Comparison of ENCODE assay signal across 1 cellular context in genomic region chr14:37903561-37904191, GRCh38.
TF ChIP-seq lines count a peak whose summit lies in the region.

No MANE protein-coding gene starts in this region.

TF ChIP-seq in HepG2, 621 proteins besides CTCF, POLR2A, EP300 and RAD21 (continued from another document and continues in another):
- TF ChIP-seq IKZF5 (CRISPR knock-in tag; IDR thresholded peaks at IDR 0.05) (no peak), CBX2 (IDR thresholded peaks at IDR 0.05; ENCODE audit: low read depth, low read length) (0 out of 2 replicates have a peak, but pooled peaks have one; percentile 58), CBX2 (CRISPR knock-in tag; IDR thresholded peaks at IDR 0.05; ENCODE audit: low read depth) (no peak), ZNF552 (CRISPR knock-in tag; IDR thresholded peaks at IDR 0.05; ENCODE audit: borderline replicate concordance) (no peak), SNAI1 (CRISPR knock-in tag; IDR thresholded peaks at IDR 0.05; ENCODE audit: borderline replicate concordance) (no peak), ZNF547 (CRISPR knock-in tag; IDR thresholded peaks at IDR 0.05) (no peak), BATF2 (CRISPR knock-in tag; IDR thresholded peaks at IDR 0.05) (no peak), ZNF30 (CRISPR knock-in tag; IDR thresholded peaks at IDR 0.05) (0 out of 2 replicates have a peak, but pooled peaks have one; percentile 41), NCOA5 (CRISPR knock-in tag; IDR thresholded peaks at IDR 0.05) (no peak), CSRNP2 (CRISPR knock-in tag; conservative IDR thresholded peaks at IDR 0.05; ENCODE audit: low read depth) (no peak), ZBTB42 (CRISPR knock-in tag; IDR thresholded peaks at IDR 0.05) (no peak), ATF1 (CRISPR knock-in tag; IDR thresholded peaks at IDR 0.05) (no peak), TBX3 (IDR thresholded peaks at IDR 0.05; ENCODE audit: borderline replicate concordance) (no peak), PPARG (CRISPR knock-in tag; conservative IDR thresholded peaks at IDR 0.05) (peak; percentile 28; the same call in 1 of the 2 replicates), LCORL (IDR thresholded peaks at IDR 0.05) (no peak), LCORL (CRISPR knock-in tag; IDR thresholded peaks at IDR 0.05) (no peak), ZNF713 (CRISPR knock-in tag; IDR thresholded peaks at IDR 0.05) (no peak), ZNF556 (CRISPR knock-in tag; IDR thresholded peaks at IDR 0.05; ENCODE audit: borderline replicate concordance) (no peak), STAG1 (CRISPR knock-in tag; IDR thresholded peaks at IDR 0.05) (peak; percentile 87), AGO1 (IDR thresholded peaks at IDR 0.05; ENCODE audit: low read depth, low read length, poor library complexity, severe bottlenecking) (no peak), DMAP1 (CRISPR knock-in tag; IDR thresholded peaks at IDR 0.05) (0 out of 2 replicates have a peak, but pooled peaks have one; percentile 31), ZMYM4 (CRISPR knock-in tag; IDR thresholded peaks at IDR 0.05) (0 out of 2 replicates have a peak, but pooled peaks have one; percentile 22), ZNF543 (CRISPR knock-in tag; IDR thresholded peaks at IDR 0.05) (no peak), REXO4 (CRISPR knock-in tag; IDR thresholded peaks at IDR 0.05; ENCODE audit: borderline replicate concordance) (no peak), ZFP36L1 (CRISPR knock-in tag; IDR thresholded peaks at IDR 0.05) (no peak), ZNF460 (CRISPR knock-in tag; IDR thresholded peaks at IDR 0.05; ENCODE audit: borderline replicate concordance) (no peak), HNF4A (CRISPR knock-in tag; IDR thresholded peaks at IDR 0.05) (no peak), MLXIP (CRISPR knock-in tag; IDR thresholded peaks at IDR 0.05; ENCODE audit: borderline replicate concordance) (no peak), GLI4 (CRISPR knock-in tag; IDR thresholded peaks at IDR 0.05; ENCODE audit: borderline replicate concordance) (no peak), SMYD3 (CRISPR knock-in tag; IDR thresholded peaks at IDR 0.05) (no peak), ATF3 (CRISPR knock-in tag; IDR thresholded peaks at IDR 0.05) (no peak), KDM5A (IDR thresholded peaks at IDR 0.05; ENCODE audit: borderline replicate concordance, low read length) (0 out of 2 replicates have a peak, but pooled peaks have one; percentile 40), TBL1XR1 (IDR thresholded peaks at IDR 0.05; ENCODE audit: borderline replicate concordance, low read length, partially characterized antibody) (no peak), TBP (CRISPR knock-in tag; IDR thresholded peaks at IDR 0.05) (no peak), ARNT2 (CRISPR knock-in tag; IDR thresholded peaks at IDR 0.05; ENCODE audit: low read depth) (no peak), TEAD2 (CRISPR knock-in tag; IDR thresholded peaks at IDR 0.05) (no peak), MIXL1 (CRISPR knock-in tag; IDR thresholded peaks at IDR 0.05) (peak; percentile 68; the same call in 1 of the 2 replicates)
- TF ChIP-seq, protein P1, sequence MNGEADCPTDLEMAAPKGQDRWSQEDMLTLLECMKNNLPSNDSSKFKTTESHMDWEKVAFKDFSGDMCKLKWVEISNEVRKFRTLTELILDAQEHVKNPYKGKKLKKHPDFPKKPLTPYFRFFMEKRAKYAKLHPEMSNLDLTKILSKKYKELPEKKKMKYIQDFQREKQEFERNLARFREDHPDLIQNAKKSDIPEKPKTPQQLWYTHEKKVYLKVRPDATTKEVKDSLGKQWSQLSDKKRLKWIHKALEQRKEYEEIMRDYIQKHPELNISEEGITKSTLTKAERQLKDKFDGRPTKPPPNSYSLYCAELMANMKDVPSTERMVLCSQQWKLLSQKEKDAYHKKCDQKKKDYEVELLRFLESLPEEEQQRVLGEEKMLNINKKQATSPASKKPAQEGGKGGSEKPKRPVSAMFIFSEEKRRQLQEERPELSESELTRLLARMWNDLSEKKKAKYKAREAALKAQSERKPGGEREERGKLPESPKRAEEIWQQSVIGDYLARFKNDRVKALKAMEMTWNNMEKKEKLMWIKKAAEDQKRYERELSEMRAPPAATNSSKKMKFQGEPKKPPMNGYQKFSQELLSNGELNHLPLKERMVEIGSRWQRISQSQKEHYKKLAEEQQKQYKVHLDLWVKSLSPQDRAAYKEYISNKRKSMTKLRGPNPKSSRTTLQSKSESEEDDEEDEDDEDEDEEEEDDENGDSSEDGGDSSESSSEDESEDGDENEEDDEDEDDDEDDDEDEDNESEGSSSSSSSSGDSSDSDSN (CRISPR knock-in tag; IDR thresholded peaks at IDR 0.05) = no peak
- TF ChIP-seq, protein P2, sequence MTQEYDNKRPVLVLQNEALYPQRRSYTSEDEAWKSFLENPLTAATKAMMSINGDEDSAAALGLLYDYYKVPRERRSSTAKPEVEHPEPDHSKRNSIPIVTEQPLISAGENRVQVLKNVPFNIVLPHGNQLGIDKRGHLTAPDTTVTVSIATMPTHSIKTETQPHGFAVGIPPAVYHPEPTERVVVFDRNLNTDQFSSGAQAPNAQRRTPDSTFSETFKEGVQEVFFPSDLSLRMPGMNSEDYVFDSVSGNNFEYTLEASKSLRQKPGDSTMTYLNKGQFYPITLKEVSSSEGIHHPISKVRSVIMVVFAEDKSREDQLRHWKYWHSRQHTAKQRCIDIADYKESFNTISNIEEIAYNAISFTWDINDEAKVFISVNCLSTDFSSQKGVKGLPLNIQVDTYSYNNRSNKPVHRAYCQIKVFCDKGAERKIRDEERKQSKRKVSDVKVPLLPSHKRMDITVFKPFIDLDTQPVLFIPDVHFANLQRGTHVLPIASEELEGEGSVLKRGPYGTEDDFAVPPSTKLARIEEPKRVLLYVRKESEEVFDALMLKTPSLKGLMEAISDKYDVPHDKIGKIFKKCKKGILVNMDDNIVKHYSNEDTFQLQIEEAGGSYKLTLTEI (CRISPR knock-in tag; conservative IDR thresholded peaks at IDR 0.05) = no peak
- TF ChIP-seq, protein P3, sequence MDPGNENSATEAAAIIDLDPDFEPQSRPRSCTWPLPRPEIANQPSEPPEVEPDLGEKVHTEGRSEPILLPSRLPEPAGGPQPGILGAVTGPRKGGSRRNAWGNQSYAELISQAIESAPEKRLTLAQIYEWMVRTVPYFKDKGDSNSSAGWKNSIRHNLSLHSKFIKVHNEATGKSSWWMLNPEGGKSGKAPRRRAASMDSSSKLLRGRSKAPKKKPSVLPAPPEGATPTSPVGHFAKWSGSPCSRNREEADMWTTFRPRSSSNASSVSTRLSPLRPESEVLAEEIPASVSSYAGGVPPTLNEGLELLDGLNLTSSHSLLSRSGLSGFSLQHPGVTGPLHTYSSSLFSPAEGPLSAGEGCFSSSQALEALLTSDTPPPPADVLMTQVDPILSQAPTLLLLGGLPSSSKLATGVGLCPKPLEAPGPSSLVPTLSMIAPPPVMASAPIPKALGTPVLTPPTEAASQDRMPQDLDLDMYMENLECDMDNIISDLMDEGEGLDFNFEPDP (CRISPR knock-in tag; conservative IDR thresholded peaks at IDR 0.05) = no peak
- TF ChIP-seq, protein P4, sequence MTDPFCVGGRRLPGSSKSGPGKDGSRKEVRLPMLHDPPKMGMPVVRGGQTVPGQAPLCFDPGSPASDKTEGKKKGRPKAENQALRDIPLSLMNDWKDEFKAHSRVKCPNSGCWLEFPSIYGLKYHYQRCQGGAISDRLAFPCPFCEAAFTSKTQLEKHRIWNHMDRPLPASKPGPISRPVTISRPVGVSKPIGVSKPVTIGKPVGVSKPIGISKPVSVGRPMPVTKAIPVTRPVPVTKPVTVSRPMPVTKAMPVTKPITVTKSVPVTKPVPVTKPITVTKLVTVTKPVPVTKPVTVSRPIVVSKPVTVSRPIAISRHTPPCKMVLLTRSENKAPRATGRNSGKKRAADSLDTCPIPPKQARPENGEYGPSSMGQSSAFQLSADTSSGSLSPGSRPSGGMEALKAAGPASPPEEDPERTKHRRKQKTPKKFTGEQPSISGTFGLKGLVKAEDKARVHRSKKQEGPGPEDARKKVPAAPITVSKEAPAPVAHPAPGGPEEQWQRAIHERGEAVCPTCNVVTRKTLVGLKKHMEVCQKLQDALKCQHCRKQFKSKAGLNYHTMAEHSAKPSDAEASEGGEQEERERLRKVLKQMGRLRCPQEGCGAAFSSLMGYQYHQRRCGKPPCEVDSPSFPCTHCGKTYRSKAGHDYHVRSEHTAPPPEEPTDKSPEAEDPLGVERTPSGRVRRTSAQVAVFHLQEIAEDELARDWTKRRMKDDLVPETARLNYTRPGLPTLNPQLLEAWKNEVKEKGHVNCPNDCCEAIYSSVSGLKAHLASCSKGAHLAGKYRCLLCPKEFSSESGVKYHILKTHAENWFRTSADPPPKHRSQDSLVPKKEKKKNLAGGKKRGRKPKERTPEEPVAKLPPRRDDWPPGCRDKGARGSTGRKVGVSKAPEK (CRISPR knock-in tag; IDR thresholded peaks at IDR 0.05; ENCODE audit: borderline replicate concordance) = no peak
- TF ChIP-seq, protein P5, sequence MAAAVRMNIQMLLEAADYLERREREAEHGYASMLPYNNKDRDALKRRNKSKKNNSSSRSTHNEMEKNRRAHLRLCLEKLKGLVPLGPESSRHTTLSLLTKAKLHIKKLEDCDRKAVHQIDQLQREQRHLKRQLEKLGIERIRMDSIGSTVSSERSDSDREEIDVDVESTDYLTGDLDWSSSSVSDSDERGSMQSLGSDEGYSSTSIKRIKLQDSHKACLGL (CRISPR knock-in tag; IDR thresholded peaks at IDR 0.05) = no peak
- TF ChIP-seq, protein P6, sequence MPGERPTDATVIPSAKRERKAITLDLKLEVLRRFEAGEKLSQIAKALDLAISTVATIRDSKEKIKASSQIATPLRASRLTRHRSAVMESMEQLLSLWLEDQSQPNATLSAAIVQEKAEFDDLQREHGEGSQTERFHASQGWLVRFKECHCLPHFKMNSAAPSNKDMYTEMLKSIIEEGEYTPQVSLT (CRISPR knock-in tag; IDR thresholded peaks at IDR 0.05; ENCODE audit: borderline replicate concordance, low read depth) = no peak
- TF ChIP-seq, protein P7, sequence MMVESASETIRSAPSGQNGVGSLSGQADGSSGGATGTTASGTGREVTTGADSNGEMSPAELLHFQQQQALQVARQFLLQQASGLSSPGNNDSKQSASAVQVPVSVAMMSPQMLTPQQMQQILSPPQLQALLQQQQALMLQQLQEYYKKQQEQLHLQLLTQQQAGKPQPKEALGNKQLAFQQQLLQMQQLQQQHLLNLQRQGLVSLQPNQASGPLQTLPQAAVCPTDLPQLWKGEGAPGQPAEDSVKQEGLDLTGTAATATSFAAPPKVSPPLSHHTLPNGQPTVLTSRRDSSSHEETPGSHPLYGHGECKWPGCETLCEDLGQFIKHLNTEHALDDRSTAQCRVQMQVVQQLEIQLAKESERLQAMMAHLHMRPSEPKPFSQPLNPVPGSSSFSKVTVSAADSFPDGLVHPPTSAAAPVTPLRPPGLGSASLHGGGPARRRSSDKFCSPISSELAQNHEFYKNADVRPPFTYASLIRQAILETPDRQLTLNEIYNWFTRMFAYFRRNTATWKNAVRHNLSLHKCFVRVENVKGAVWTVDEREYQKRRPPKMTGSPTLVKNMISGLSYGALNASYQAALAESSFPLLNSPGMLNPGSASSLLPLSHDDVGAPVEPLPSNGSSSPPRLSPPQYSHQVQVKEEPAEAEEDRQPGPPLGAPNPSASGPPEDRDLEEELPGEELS (CRISPR knock-in tag; IDR thresholded peaks at IDR 0.05) = no peak
